In genomic region chr7:34747842-34748241, GRCh38 we compare ENCODE assay signal across 9 cellular contexts.
DNase-seq lines count a peak whose midpoint lies in the region; ATAC-seq and TF ChIP-seq lines count a peak whose summit lies in the region.
"Had no signal": no experiment of that assay in that cellular context is flagged by ENCODE, and none has a peak within 500 bp of the region (broad histone marks: within the 10 kb centered on the region; RNA-seq: fewer than 3 reads in every experiment).

No MANE protein-coding gene starts in this region.

- H3K27ac ChIP-seq in colonic mucosa, result peak overlapping the region; percentile 62
- H3K27ac ChIP-seq in psoas muscle, result no peak overlapping the region
- H3K27ac ChIP-seq: HL-60 had no signal

- DNase-seq in M059J (ENCODE audit: low read depth) (peak; percentile 37), NCI-H345 (lab: John Stamatoyannopoulos, UW) (peak; percentile 91), colonic mucosa (peak; percentile 24), pons (ENCODE audit: low spot score) (peak; percentile 15), psoas muscle (no peak)
- DNase-seq in stimulated activated CD4-positive, alpha-beta T cell treated with anti-CD3 and anti-CD28 coated beads, Interleukin-4, amount 100 ng/mL, for 4 hours, result no peak

- ATAC-seq in HG03442 (IDR thresholded peaks at IDR 0.05; ENCODE audit: unreplicated experiment) (no peak), GM21825 (IDR thresholded peaks at IDR 0.05; ENCODE audit: unreplicated experiment) (no peak), psoas muscle (no peak)

- TF ChIP-seq CTCF in colonic mucosa (IDR thresholded peaks at IDR 0.05) (no peak), psoas muscle (IDR thresholded peaks at IDR 0.05) (no peak)

- H3K4me1 ChIP-seq in colonic mucosa (peaks cover 5% of the 10 kb centered on the region), psoas muscle (no peaks in the 10 kb centered on the region)

- WGBS in psoas muscle, 3 donors, result 44 to 49% (median 48%) methylated on average over 2 of the region's 2 CpGs

- H3K9ac ChIP-seq in colonic mucosa (ENCODE audit: low read depth in 2 of 2, low read length in 2 of 2), result peak overlapping the region in 1 of 2 donors; percentile 29

- H3K27me3 ChIP-seq in colonic mucosa (no peaks in the 10 kb centered on the region), psoas muscle (ENCODE audit: insufficient read depth in 3 of 3, low read length in 2 of 3) (no peaks in the 10 kb centered on the region)

- H3K36me3 ChIP-seq in colonic mucosa, result no peaks in the 10 kb centered on the region
- no peaks in the 10 kb centered on the region for H3K36me3 ChIP-seq in psoas muscle (ENCODE audit: insufficient read depth in 1 of 2, low read depth in 1 of 2)

- H3K9me3 ChIP-seq in colonic mucosa, result no peaks in the 10 kb centered on the region
- no peaks in the 10 kb centered on the region for H3K9me3 ChIP-seq in psoas muscle

- no peak overlapping the region for H3K4me3 ChIP-seq in colonic mucosa
- no peak overlapping the region for H3K4me3 ChIP-seq in psoas muscle

- intact Hi-C loops in colonic mucosa (cut with DNase I), result no loop called here
- intact Hi-C loops in psoas muscle (cut with DNase I), result no loop called here

Comparison
In these comparisons a context has a peak if more than half of its experiments do, and no peak if none do; other contexts are left out.
1. DNase-seq: peak in M059J (single experiment), NCI-H345 (single experiment), colonic mucosa (single experiment) and pons (single experiment); none in stimulated activated CD4-positive, alpha-beta T cell treated with anti-CD3 and anti-CD28 coated beads, Interleukin-4, amount 100 ng/mL, for 4 hours (0 of 2) and psoas muscle (0 of 2).